ENCODE assay signal across 8 cellular contexts in the genomic region with DNA sequence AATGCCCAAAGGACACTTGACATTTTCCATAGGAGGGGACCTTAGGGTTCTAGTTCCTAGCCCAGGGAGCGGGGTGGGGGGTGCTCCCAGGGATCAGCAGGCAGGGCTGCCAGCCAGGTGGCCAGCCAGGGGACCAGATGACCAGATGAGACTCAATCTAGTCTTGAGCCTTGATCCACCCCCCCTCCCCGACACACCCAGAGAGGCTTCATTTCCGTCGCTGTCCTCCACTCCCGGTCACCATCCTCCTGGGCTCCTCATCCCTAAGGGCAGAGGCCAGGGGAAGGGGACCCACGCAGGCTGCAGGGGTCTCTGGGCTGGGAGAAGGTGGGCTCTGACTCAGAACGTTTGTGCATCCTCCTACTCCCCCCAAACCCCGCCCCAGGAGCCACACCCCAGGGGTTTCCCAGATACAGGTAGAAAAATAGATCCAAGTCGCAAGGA. TPM values are rescaled to one million over a fixed set of nuclear protein-coding genes. Genes with fewer than 3 reads are reported as not detected.
A peak's percentile ranks its signal among the peaks of the same experiment; 100 is the strongest.
DNase-seq lines count a peak whose midpoint lies in the region; ATAC-seq and TF ChIP-seq lines count a peak whose summit lies in the region.

No MANE protein-coding gene starts in this region.

- no peak for ATAC-seq in GM19452 (IDR thresholded peaks at IDR 0.05; ENCODE audit: unreplicated experiment)

- DNase-seq in AG09309 (ENCODE audit: low read depth) (no peak), NT2/D1 (ENCODE audit: low read depth, low spot score) (no peak), breast epithelium (ENCODE audit: low spot score in 2 of 2) (no peak), myocyte (ENCODE audit: low read depth) (peak; percentile 18), NCI-H2029 treated with DMSO at 0.1 percent for 48 hours (lab: John Stamatoyannopoulos, UW) (no peak), NCI-H510A treated with DMSO at 0.1 percent for 48 hours (lab: John Stamatoyannopoulos, UW) (no peak), hypothalamus (lab: John Stamatoyannopoulos, UW) (no peak)

- peak overlapping the region; percentile 83 for H3K9ac ChIP-seq in NT2/D1 (ENCODE audit: insufficient read length, low read depth)

- H3K27ac ChIP-seq in breast epithelium, result no peak overlapping the region

- intact Hi-C loops in breast epithelium (cut with DNase I; ENCODE audit: low total_unique reads), result no loop called here

- peaks cover 16% of the 10 kb centered on the region for H3K27me3 ChIP-seq in NT2/D1 (ENCODE audit: insufficient read depth, insufficient read length)
- H3K27me3 ChIP-seq in breast epithelium, result no peaks in the 10 kb centered on the region

- no peak for TF ChIP-seq CTCF in AG09309 (IDR thresholded peaks at IDR 0.05; ENCODE audit: control insufficient read depth, insufficient read depth, low read depth, low read length, missing control alignments)
- TF ChIP-seq CTCF in breast epithelium (IDR thresholded peaks at IDR 0.05), result no peak

- no peak for TF ChIP-seq POLR2A in breast epithelium (IDR thresholded peaks at IDR 0.05)

- peak overlapping the region; percentile 83 for H3K4me3 ChIP-seq in AG09309 (ENCODE audit: control insufficient read depth, low read depth, low read length)
- H3K4me3 ChIP-seq in NT2/D1 (ENCODE audit: insufficient read length, low read depth), result peak overlapping the region; percentile 75
- peak overlapping the region; percentile 66 to 91 (median 83) for H3K4me3 ChIP-seq in breast epithelium

- H3K36me3 ChIP-seq in NT2/D1 (ENCODE audit: insufficient read depth, insufficient read length, low read length), result no peaks in the 10 kb centered on the region
- H3K36me3 ChIP-seq in breast epithelium, result no peaks in the 10 kb centered on the region

- H3K4me1 ChIP-seq in NT2/D1 (ENCODE audit: insufficient read depth, insufficient read length) (peaks cover 14% of the 10 kb centered on the region), breast epithelium (peaks cover 4 to 7% of the 10 kb centered on the region in 2 donors)

- H3K9me3 ChIP-seq in NT2/D1 (ENCODE audit: insufficient read depth, low read length) (no peaks in the 10 kb centered on the region), breast epithelium (no peaks in the 10 kb centered on the region)

RNA-seq across cellular contexts. Expression of a gene that starts 1.0 kb away (rescaled TPM):
- total RNA-seq in breast epithelium (1 to 10 TPM; 5.9 to 9.5 (median 8.5) TPM), myocyte (19.3 and 21.6 TPM in 2 replicates)
- 11.2 TPM for polyA plus RNA-seq in myocyte (2012)

RNA-seq across cellular contexts. Expression of a gene that starts 20.1 kb away (rescaled TPM):
- total RNA-seq in breast epithelium (10 to 100 TPM; 10.9 to 57.8 (median 36.4) TPM), myocyte (11.7 and 16.4 TPM in 2 replicates)
- 17.1 TPM for polyA plus RNA-seq in myocyte (2012)

RNA-seq across cellular contexts. Expression of a gene that starts 35.1 kb away (rescaled TPM):
- total RNA-seq in breast epithelium (10 to 100 TPM; 39.5 to 49.8 (median 41.0) TPM), myocyte (79.6 and 81.0 TPM in 2 replicates)
- 126 TPM for polyA plus RNA-seq in myocyte (2012)

RNA-seq across cellular contexts. Expression of a gene that starts 35.2 kb away (rescaled TPM):
- total RNA-seq in breast epithelium (1 to 10 TPM; 2.9 to 6.9 (median 4.6) TPM), myocyte (4.9 and 6.1 TPM in 2 replicates)
- 16.8 TPM for polyA plus RNA-seq in myocyte (2012)

RNA-seq across cellular contexts. Expression of a gene that starts 50.8 kb away (rescaled TPM):
- total RNA-seq in breast epithelium (1 to 10 TPM; 3.5 to 5.9 (median 3.8) TPM), myocyte (5.7 and 6.1 TPM in 2 replicates)
- 4.3 TPM for polyA plus RNA-seq in myocyte (2012)
